Comparison of ENCODE assay signal across 8 cellular contexts in the genomic region with DNA sequence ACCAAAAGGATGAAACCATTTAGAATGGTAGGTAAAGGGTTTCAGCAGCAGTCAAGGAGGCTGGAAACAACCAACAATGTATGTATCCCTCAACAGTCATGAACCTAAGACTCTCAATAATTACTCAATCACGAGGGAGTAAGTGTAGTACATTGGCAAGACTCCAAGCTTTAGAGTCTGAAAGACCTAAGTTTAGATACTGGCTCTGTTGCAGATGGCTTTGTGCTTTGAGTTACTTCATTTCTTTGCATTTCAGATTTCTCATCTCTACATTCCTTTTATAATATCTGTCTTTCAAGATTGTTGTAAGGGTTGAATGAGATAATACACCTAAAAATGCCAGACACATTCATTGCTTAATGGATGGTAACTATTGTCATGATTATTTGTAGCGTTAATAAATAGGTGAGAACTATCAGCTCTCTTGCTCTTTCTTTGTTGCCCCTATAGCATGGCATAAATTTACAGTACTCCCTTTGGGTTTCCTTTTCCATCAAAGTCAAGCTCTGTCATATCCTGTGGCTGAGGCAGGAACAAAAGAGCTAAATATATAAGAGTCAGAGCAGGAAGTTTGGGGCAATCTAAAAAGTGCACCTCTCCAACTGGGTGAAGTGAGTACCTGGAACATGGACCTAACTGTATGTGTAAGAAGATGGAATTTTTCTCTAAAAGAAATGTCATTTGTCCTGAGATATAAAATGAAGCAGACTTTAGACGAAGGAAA.
DNase-seq lines count a peak whose midpoint lies in the region; ATAC-seq and TF ChIP-seq lines count a peak whose summit lies in the region.

No MANE protein-coding gene starts in this region.

- BruUV-seq in mammary epithelial cell (replicated peaks; lab: Mats Ljungman, UMichigan): no TSS peak

- H3K36me3 ChIP-seq in BLaER1 treated with 17β-estradiol and CSF1 and Interleukin-3, amounts not matched to agents 10 nM and 100 nM: no peaks in the 10 kb centered on the region
- H3K36me3 ChIP-seq in mammary epithelial cell (ENCODE audit: insufficient read depth, low read length): no peaks in the 10 kb centered on the region

- CTCF ChIA-PET in mammary epithelial cell (lab: Charles Lee; ENCODE audit: low non-redundant PET): no interaction called here

- intact Hi-C loops in mammary epithelial cell (cut with micrococcal nuclease): no loop called here

- H3K27ac ChIP-seq in BLaER1 treated with 17β-estradiol and CSF1 and Interleukin-3, amounts not matched to agents 10 nM and 100 nM: peak overlapping the region in 1 of 11 experiments; percentile 8; a peak in 1 of 22 replicates
- H3K27ac ChIP-seq in mammary epithelial cell (ENCODE audit: insufficient read depth, low read depth, low read length): no peak overlapping the region

- H3K79me2 ChIP-seq in mammary epithelial cell (ENCODE audit: insufficient read depth, low read length): no peaks in the 10 kb centered on the region

- peaks cover 13 to 28% (median 21%) of the 10 kb centered on the region in 10 experiments for H3K4me1 ChIP-seq in BLaER1 treated with 17β-estradiol and CSF1 and Interleukin-3, amounts not matched to agents 10 nM and 100 nM
- no peaks in the 10 kb centered on the region for H3K4me1 ChIP-seq in mammary epithelial cell (ENCODE audit: insufficient read depth, low read length)

- H3K9ac ChIP-seq in BLaER1 treated with 17β-estradiol and CSF1 and Interleukin-3, amounts not matched to agents 10 nM and 100 nM: no peak overlapping the region
- no peak overlapping the region for H3K9ac ChIP-seq in mammary epithelial cell (ENCODE audit: insufficient read depth, low read length)

- TF ChIP-seq CTCF in mammary epithelial cell (conservative IDR thresholded peaks at IDR 0.05 in 1 of 2, IDR thresholded peaks at IDR 0.05 in 1 of 2; ENCODE audit: extremely low read depth in 1 of 2, insufficient read depth in 1 of 2, low read depth in 1 of 2, low read length in 2 of 2): no peak

- in situ Hi-C loops in mammary epithelial cell (cut with MboI; ENCODE audit: low sequenced_read_pairs in 2 of 2): no loop called here

- H3K36me3 Mint-ChIP-seq in T-helper 17 cell (ENCODE audit: low read depth): no peaks in the 10 kb centered on the region

- no peak overlapping the region for H2AFZ ChIP-seq in mammary epithelial cell (ENCODE audit: low read depth, low read length)

- H3K27ac Mint-ChIP-seq in T-helper 17 cell: no peak overlapping the region

- H3K27me3 Mint-ChIP-seq in T-helper 17 cell: no peaks in the 10 kb centered on the region

- peak overlapping the region; percentile 19 to 49 (median 33); a peak in 21 of 22 replicates for H3K4me2 ChIP-seq in BLaER1 treated with 17β-estradiol and CSF1 and Interleukin-3, amounts not matched to agents 10 nM and 100 nM
- H3K4me2 ChIP-seq in mammary epithelial cell (ENCODE audit: insufficient read depth, low read depth, low read length): no peak overlapping the region

- H3K4me3 Mint-ChIP-seq in T-helper 17 cell: no peak overlapping the region

- H3K4me3 ChIP-seq in BLaER1 treated with 17β-estradiol and CSF1 and Interleukin-3, amounts not matched to agents 10 nM and 100 nM: no peak overlapping the region
- H3K4me3 ChIP-seq in mammary epithelial cell (replicated peaks in 1 of 3; ENCODE audit: insufficient read depth in 1 of 3, low read depth in 2 of 3, low read length in 3 of 3): no peak overlapping the region

- DNase-seq in mammary epithelial cell (peak; percentile 39), SHP77 (lab: John Stamatoyannopoulos, UW) (no peak), NCI-H526 (lab: John Stamatoyannopoulos, UW) (no peak), NCI-H1092 treated with DMSO at 0.1 percent for 48 hours (lab: John Stamatoyannopoulos, UW) (no peak), T-helper 17 cell (no peak)

- H3K27me3 ChIP-seq in BLaER1 treated with 17β-estradiol and CSF1 and Interleukin-3, amounts not matched to agents 10 nM and 100 nM: no peaks in the 10 kb centered on the region
- H3K27me3 ChIP-seq in mammary epithelial cell (ENCODE audit: insufficient read depth, low read length): no peaks in the 10 kb centered on the region

- H4K20me1 ChIP-seq in BLaER1 treated with 17β-estradiol and CSF1 and Interleukin-3, amounts not matched to agents 10 nM and 100 nM: no peaks in the 10 kb centered on the region
- no peaks in the 10 kb centered on the region for H4K20me1 ChIP-seq in mammary epithelial cell (ENCODE audit: insufficient read depth, low read length)

- WGBS in mammary epithelial cell (ENCODE audit: low coverage, missing lambda C conversion rate): 67% methylated on average over 3 of the region's 3 CpGs

- H3K4me1 Mint-ChIP-seq in T-helper 17 cell: no peaks in the 10 kb centered on the region

- no peaks in the 10 kb centered on the region for H3K9me3 ChIP-seq in BLaER1 treated with 17β-estradiol and CSF1 and Interleukin-3, amounts not matched to agents 10 nM and 100 nM (replicated peaks in 1 of 11)
- H3K9me3 ChIP-seq in mammary epithelial cell (replicated peaks; ENCODE audit: insufficient read depth, low read length): no peaks in the 10 kb centered on the region
- no peaks in the 10 kb centered on the region for H3K9me3 ChIP-seq in T-helper 17 cell (ENCODE audit: control insufficient read depth, low read length, poor library complexity, severe bottlenecking)

- dilution Hi-C loops in mammary epithelial cell (cut with HindIII; ENCODE audit: low sequenced_read_pairs): no loop called here

- ATAC-seq in GM19438 (IDR thresholded peaks at IDR 0.05; ENCODE audit: low read depth, unreplicated experiment): peak; percentile 30
- ATAC-seq in HG03354 (IDR thresholded peaks at IDR 0.05; ENCODE audit: poor library complexity, severe bottlenecking, unreplicated experiment): peak; percentile 29
- ATAC-seq in T-helper 17 cell: no peak
